Comparison of ENCODE assay signal across 10 cellular contexts in genomic region chr2:160063266-160063665, GRCh38. TPM values are rescaled to one million over a fixed set of nuclear protein-coding genes. Genes with fewer than 3 reads are reported as not detected.
A peak's percentile ranks its signal among the peaks of the same experiment; 100 is the strongest.
DNase-seq lines count a peak whose midpoint lies in the region; ATAC-seq and TF ChIP-seq lines count a peak whose summit lies in the region.
"Had no signal": no experiment of that assay in that cellular context is flagged by ENCODE, and none has a peak within 500 bp of the region (broad histone marks: within the 10 kb centered on the region; RNA-seq: fewer than 3 reads in every experiment).

No MANE protein-coding gene starts in this region.

- peaks cover 8% of the 10 kb centered on the region for H3K4me1 Mint-ChIP-seq in endodermal cell
- no peaks in the 10 kb centered on the region for H3K4me1 Mint-ChIP-seq in natural killer cell treated with Interleukin-12 subunit alpha and Interleukin-12 subunit beta and Interleukin-15 and Interleukin-18, amount 100 ng/mL, for 72 hours (ENCODE audit: low read depth in 2 of 2)
- H3K4me1 Mint-ChIP-seq in effector memory CD8-positive, alpha-beta T cell (ENCODE audit: low read depth in 2 of 2): peaks cover 0 to 7% of the 10 kb centered on the region in 2 donors

- DNase-seq in heart right ventricle (no peak), left ventricle myocardium superior (no peak), endodermal cell (peak; percentile 58), HuH-7.5 (ENCODE audit: low spot score) (no peak)
- no peak for DNase-seq in natural killer cell treated with Interleukin-12 subunit alpha and Interleukin-12 subunit beta and Interleukin-15 and Interleukin-18, amount 100 ng/mL, for 72 hours (ENCODE audit: low spot score)
- no peak for DNase-seq in effector memory CD8-positive, alpha-beta T cell
- DNase-seq: stimulated activated CD8-positive, alpha-beta memory T cell treated with anti-CD3 and anti-CD28 coated beads, Interleukin-4, amount 100 ng/mL, for 48 hours had no signal

- H3K36me3 Mint-ChIP-seq in endodermal cell (ENCODE audit: low read depth): peaks cover 5% of the 10 kb centered on the region
- no peaks in the 10 kb centered on the region for H3K36me3 Mint-ChIP-seq in natural killer cell treated with Interleukin-12 subunit alpha and Interleukin-12 subunit beta and Interleukin-15 and Interleukin-18, amount 100 ng/mL, for 72 hours
- H3K36me3 Mint-ChIP-seq in effector memory CD8-positive, alpha-beta T cell (ENCODE audit: insufficient read depth): no peaks in the 10 kb centered on the region

- H3K27me3 Mint-ChIP-seq in endodermal cell (ENCODE audit: insufficient read depth): peaks cover 46% of the 10 kb centered on the region
- peaks cover 42 to 60% of the 10 kb centered on the region in 2 donors for H3K27me3 Mint-ChIP-seq in natural killer cell treated with Interleukin-12 subunit alpha and Interleukin-12 subunit beta and Interleukin-15 and Interleukin-18, amount 100 ng/mL, for 72 hours
- peaks cover 65 to 66% of the 10 kb centered on the region in 2 donors for H3K27me3 Mint-ChIP-seq in effector memory CD8-positive, alpha-beta T cell

- H3K9me3 ChIP-seq in heart right ventricle (peaks cover 0 to 3% (median 0%) of the 10 kb centered on the region in 11 donors), endodermal cell (ENCODE audit: control insufficient read depth, low read length) (peaks cover 34% of the 10 kb centered on the region)

- ATAC-seq in heart right ventricle (peak in 2 of 8 donors; percentile 3 to 26), left ventricle myocardium superior (no peak), HG03521 (IDR thresholded peaks at IDR 0.05; ENCODE audit: unreplicated experiment) (no peak), HG03135 (IDR thresholded peaks at IDR 0.05; ENCODE audit: unreplicated experiment) (no peak)
- no peak for ATAC-seq in natural killer cell treated with Interleukin-12 subunit alpha and Interleukin-12 subunit beta and Interleukin-15 and Interleukin-18, amount 100 ng/mL, for 72 hours
- no peak for ATAC-seq in effector memory CD8-positive, alpha-beta T cell (replicated peaks)

- H3K27ac ChIP-seq in heart right ventricle (peak overlapping the region in 3 of 10 donors; percentile 4 to 53 (median 23)), endodermal cell (ENCODE audit: low read depth, low read length) (no peak overlapping the region)
- H3K27ac ChIP-seq: BLaER1 treated with 17β-estradiol and CSF1 and Interleukin-3, amounts not matched to agents 10 nM and 100 nM had no signal

- H3K27me3 ChIP-seq in heart right ventricle: peaks cover 0 to 34% (median 0%) of the 10 kb centered on the region in 7 donors
- peaks cover 26% of the 10 kb centered on the region for H3K27me3 ChIP-seq in endodermal cell (ENCODE audit: control insufficient read depth, insufficient read depth, low read length, poor library complexity, severe bottlenecking)
- H3K27me3 ChIP-seq: BLaER1 treated with 17β-estradiol and CSF1 and Interleukin-3, amounts not matched to agents 10 nM and 100 nM had no signal

- H3K4me3 ChIP-seq in heart right ventricle (peak overlapping the region in 6 of 10 donors; percentile 69 to 89 (median 77)), endodermal cell (ENCODE audit: low read length) (peak overlapping the region; percentile 83)
- H3K4me3 ChIP-seq: BLaER1 treated with 17β-estradiol and CSF1 and Interleukin-3, amounts not matched to agents 10 nM and 100 nM had no signal

- H3K27ac Mint-ChIP-seq in endodermal cell: no peak overlapping the region
- H3K27ac Mint-ChIP-seq in natural killer cell treated with Interleukin-12 subunit alpha and Interleukin-12 subunit beta and Interleukin-15 and Interleukin-18, amount 100 ng/mL, for 72 hours: no peak overlapping the region
- no peak overlapping the region for H3K27ac Mint-ChIP-seq in effector memory CD8-positive, alpha-beta T cell

- 57 to 60% methylated on average over 5 of the region's 5 CpGs for WGBS in heart right ventricle, 2 donors
- 48 to 58% methylated on average over 3 to 5 of the region's 5 CpGs for WGBS in endodermal cell (ENCODE audit: insufficient coverage in 1 of 2, insufficient read length in 1 of 2), 2 experiments

- H3K4me1 ChIP-seq in heart right ventricle (peaks cover 0 to 34% (median 14%) of the 10 kb centered on the region in 9 donors), endodermal cell (ENCODE audit: control insufficient read depth, insufficient read depth, low read length) (no peaks in the 10 kb centered on the region)
- H3K4me1 ChIP-seq: BLaER1 treated with 17β-estradiol and CSF1 and Interleukin-3, amounts not matched to agents 10 nM and 100 nM had no signal

- H3K9ac ChIP-seq in endodermal cell (ENCODE audit: extremely low read depth, low read length, poor library complexity, severe bottlenecking): no peak overlapping the region
- H3K9ac ChIP-seq: BLaER1 treated with 17β-estradiol and CSF1 and Interleukin-3, amounts not matched to agents 10 nM and 100 nM had no signal

- intact Hi-C loops in heart right ventricle (cut with DNase I) (no loop called here), left ventricle myocardium superior (cut with micrococcal nuclease) (no loop called here)

- H3K9me3 Mint-ChIP-seq in endodermal cell: peaks cover 26% of the 10 kb centered on the region
- H3K9me3 Mint-ChIP-seq in natural killer cell treated with Interleukin-12 subunit alpha and Interleukin-12 subunit beta and Interleukin-15 and Interleukin-18, amount 100 ng/mL, for 72 hours: no peaks in the 10 kb centered on the region
- H3K9me3 Mint-ChIP-seq in effector memory CD8-positive, alpha-beta T cell: no peaks in the 10 kb centered on the region

- H3K36me3 ChIP-seq in heart right ventricle (no peaks in the 10 kb centered on the region), endodermal cell (ENCODE audit: control insufficient read depth, insufficient read depth, low read length) (no peaks in the 10 kb centered on the region)
- H3K36me3 ChIP-seq: BLaER1 treated with 17β-estradiol and CSF1 and Interleukin-3, amounts not matched to agents 10 nM and 100 nM had no signal

- peak overlapping the region; percentile 77 for H3K4me3 Mint-ChIP-seq in endodermal cell
- peak overlapping the region; percentile 31 for H3K4me3 Mint-ChIP-seq in natural killer cell treated with Interleukin-12 subunit alpha and Interleukin-12 subunit beta and Interleukin-15 and Interleukin-18, amount 100 ng/mL, for 72 hours
- H3K4me3 Mint-ChIP-seq in effector memory CD8-positive, alpha-beta T cell: peak overlapping the region in 1 of 2 donors; percentile 70

- TF ChIP-seq CTCF in heart right ventricle (IDR thresholded peaks at IDR 0.05) (no peak), endodermal cell (conservative IDR thresholded peaks at IDR 0.05) (no peak)

RNA-seq across cellular contexts. Expression of gene PLA2R1, which starts 0.9 kb away (rescaled TPM):
- total RNA-seq in heart right ventricle: 1 to 10 TPM; 1.5 to 3.7 (median 2.9) TPM
- polyA plus RNA-seq in heart right ventricle: 1 to 10 TPM in 1 of 2 donors, under 1 TPM in 1; 0.38 to 1.7 TPM
- total RNA-seq in left ventricle myocardium superior: 2.9 TPM
- total RNA-seq in endodermal cell: 1 to 10 TPM; 1.4 to 1.8 TPM
- 0.32 TPM for polyA plus RNA-seq in endodermal cell (2013, experiment 1 of 2)
- polyA plus RNA-seq in endodermal cell (2013, experiment 2 of 2): 0.62 TPM
- not detected for total RNA-seq in natural killer cell treated with Interleukin-12 subunit alpha and Interleukin-12 subunit beta and Interleukin-15 and Interleukin-18, amount 100 ng/mL, for 72 hours
